Comparison of ENCODE assay signal across 20 cellular contexts in genomic region chr11:116189378-116190170, GRCh38.
DNase-seq lines count a peak whose midpoint lies in the region; ATAC-seq, FAIRE-seq and TF ChIP-seq lines count a peak whose summit lies in the region.
"Had no signal": no experiment of that assay in that cellular context is flagged by ENCODE, and none has a peak within 500 bp of the region (broad histone marks: within the 10 kb centered on the region; RNA-seq: fewer than 3 reads in every experiment).

No MANE protein-coding gene starts in this region.

- H3K4me1 Mint-ChIP-seq in nephron, result peaks cover 33% of the 10 kb centered on the region

- no peaks in the 10 kb centered on the region for H3K79me1 ChIP-seq in H1 (ENCODE audit: low read depth, low read length)

- no peaks in the 10 kb centered on the region for H3K36me3 ChIP-seq in H1 (ENCODE audit: control insufficient read depth in 2 of 4, insufficient read depth in 4 of 4, low read length in 3 of 4)
- H3K36me3 ChIP-seq in SK-N-SH (replicated peaks in 1 of 2; ENCODE audit: control insufficient read depth in 1 of 2, insufficient read depth in 2 of 2, low read length in 1 of 2), result no peaks in the 10 kb centered on the region

- peak overlapping the region; percentile 81; the same call in 1 of the 2 replicates for H3K18ac ChIP-seq in H1 (ENCODE audit: extremely low read depth, low read length)

- POLR2A ChIA-PET in H1 (lab: Charles Lee; ENCODE audit: partially characterized antibody), result interaction anchor here (0.9 to 1.7 kb wide), 2 partner anchors 9 to 22 kb away, joined by 3 to 4 read pairs; no protein-coding TSS in a partner anchor
- POLR2A ChIA-PET in SK-N-SH (lab: Yijun Ruan, JAX), result no interaction called here

- peak overlapping the region; percentile 27; the same call in 1 of the 2 replicates for H2BK5ac ChIP-seq in H1 (ENCODE audit: low read depth, low read length)

- H3K4me1 ChIP-seq in H1 (replicated peaks in 1 of 4; ENCODE audit: control insufficient read depth in 3 of 4, insufficient read depth in 4 of 4, low read length in 3 of 4), result peaks cover 3 to 14% (median 11%) of the 10 kb centered on the region in 4 experiments; a peak in 6 of 7 replicates
- H3K4me1 ChIP-seq in SK-N-SH (ENCODE audit: control insufficient read depth in 1 of 2, insufficient read depth in 2 of 2, low read depth in 1 of 2, low read length in 1 of 2), result peaks cover 4 to 32% of the 10 kb centered on the region in 2 experiments; a peak in 3 of 4 replicates

- ATAC-seq in Right ventricle myocardium inferior, result no peak
- ATAC-seq: K562, Panc1 had no signal

- H3K27me3 Mint-ChIP-seq in nephron (ENCODE audit: low read depth), result peaks cover 3% of the 10 kb centered on the region

- H3K27ac Mint-ChIP-seq in nephron, result peak overlapping the region; percentile 81 to 84 (median 83)

- peak overlapping the region; percentile 75; the same call in 1 of the 2 replicates for H2AK5ac ChIP-seq in H1 (ENCODE audit: low read depth, low read length)

- no peak overlapping the region for H3K14ac ChIP-seq in H1 (ENCODE audit: insufficient read length)

- H3K4ac ChIP-seq in H1 (replicated peaks; ENCODE audit: insufficient read length, low read depth, low read length), result no peak overlapping the region

- TF ChIP-seq POLR2A in H1 (IDR thresholded peaks at IDR 0.05; ENCODE audit: control extremely low read depth in 1 of 2, low read depth in 2 of 2, low read length in 2 of 2), result no peak

- H2AFZ ChIP-seq in H1 (ENCODE audit: low read length) (no peak overlapping the region), SK-N-SH (ENCODE audit: low read depth) (no peak overlapping the region)

- no peak for FAIRE-seq in H1 (lab: Jason Lieb, UNC)
- FAIRE-seq: H54, K562 had no signal

- peak in 1 of 3 experiments; percentile 30; a peak in 1 of 4 replicates for TF ChIP-seq CTCF in H1 (IDR thresholded peaks at IDR 0.05; ENCODE audit: control extremely low read depth in 1 of 3, insufficient read depth in 1 of 3, low read depth in 1 of 3, low read length in 3 of 3)
- peak in 1 of 3 experiments; percentile 14 for TF ChIP-seq CTCF in nephron (IDR thresholded peaks at IDR 0.05; ENCODE audit: unreplicated experiment in 3 of 3)
- no peak for TF ChIP-seq CTCF in SK-N-SH (IDR thresholded peaks at IDR 0.05)

- H3K36me3 Mint-ChIP-seq in nephron (ENCODE audit: low read depth), result no peaks in the 10 kb centered on the region

- no peak overlapping the region for H3K27ac ChIP-seq in H1 (ENCODE audit: low read depth, low read length)
- no peak overlapping the region; a peak in 1 of 4 replicates for H3K27ac ChIP-seq in SK-N-SH (ENCODE audit: low read depth in 2 of 2, low read length in 1 of 2)
- H3K27ac ChIP-seq: HL-60 had no signal

- no peak overlapping the region for H2BK15ac ChIP-seq in H1 (ENCODE audit: low read length)

- H3K4me3 Mint-ChIP-seq in nephron, result peak overlapping the region; percentile 12 to 41 (median 35)

- no peak overlapping the region for H4K8ac ChIP-seq in H1 (ENCODE audit: extremely low read depth, insufficient read depth, low read length)

- H4K5ac ChIP-seq in H1 (ENCODE audit: insufficient read length, low read depth, low read length), result no peak overlapping the region

- H2BK20ac ChIP-seq in H1 (ENCODE audit: low read length), result 0 out of 2 replicates have a peak overlapping the region, but pooled peaks have one; percentile 52

- no peak overlapping the region for H3K56ac ChIP-seq in H1 (replicated peaks; ENCODE audit: insufficient read length, low read depth, low read length)

- intact Hi-C loops in cardiac septum (cut with DNase I), result no loop called here
- intact Hi-C loops in Right ventricle myocardium inferior (cut with DNase I), result no loop called here

- H3K4me3 ChIP-seq in H1 (ENCODE audit: extremely low read depth in 1 of 4, insufficient read depth in 2 of 4, low read depth in 3 of 4, low read length in 4 of 4), result no peak overlapping the region
- no peak overlapping the region for H3K4me3 ChIP-seq in SK-N-SH (ENCODE audit: low read depth in 2 of 2, low read length in 1 of 2)
- H3K4me3 ChIP-seq: K562 had no signal

- H3K79me2 ChIP-seq in H1 (ENCODE audit: control insufficient read depth in 1 of 2, insufficient read depth in 2 of 2, low read length in 2 of 2), result no peaks in the 10 kb centered on the region
- H3K79me2 ChIP-seq in SK-N-SH (ENCODE audit: insufficient read depth), result no peaks in the 10 kb centered on the region

- DNase-seq in cardiac septum (ENCODE audit: low spot score) (peak; percentile 69), Right ventricle myocardium inferior (ENCODE audit: missing footprints) (no peak), H1 (ENCODE audit: low read depth in 1 of 2, low spot score in 2 of 2) (no peak), NCI-H1048 (lab: John Stamatoyannopoulos, UW) (no peak), SK-N-SH (no peak), AG08396 (ENCODE audit: low spot score) (no peak)
- DNase-seq in effector CD4-positive, alpha-beta T cell, result no peak
- DNase-seq: COR-L47, DMS153, EL, NCI-H146, NCI-H2107, NCI-H446, NCI-H748 treated with DMSO at 0.1 percent for 48 hours, Right ventricle myocardium superior had no signal

- peaks cover 8% of the 10 kb centered on the region for H3K23me2 ChIP-seq in H1 (ENCODE audit: low read depth, low read length)

- H4K20me1 ChIP-seq in H1 (replicated peaks in 1 of 2; ENCODE audit: control insufficient read depth in 1 of 2, insufficient read depth in 2 of 2, low read length in 2 of 2) (peaks cover 0 to 9% of the 10 kb centered on the region in 2 experiments), SK-N-SH (ENCODE audit: insufficient read depth) (no peaks in the 10 kb centered on the region)

- H3K9ac ChIP-seq in H1 (replicated peaks in 1 of 4; ENCODE audit: extremely low read depth in 1 of 4, low read depth in 3 of 4, low read length in 3 of 4) (no peak overlapping the region), SK-N-SH (no peak overlapping the region)

- H3K4me2 ChIP-seq in H1 (ENCODE audit: insufficient read depth in 1 of 2, low read depth in 2 of 2, low read length in 2 of 2), result peak overlapping the region in 1 of 2 experiments; percentile 13; a peak in 1 of 4 replicates
- no peak overlapping the region for H3K4me2 ChIP-seq in SK-N-SH

- peaks cover 0 to 10% (median 3%) of the 10 kb centered on the region in 4 experiments; a peak in 4 of 7 replicates for H3K27me3 ChIP-seq in H1 (replicated peaks in 1 of 4; ENCODE audit: control insufficient read depth in 3 of 4, extremely low read depth in 1 of 4, insufficient read depth in 3 of 4, low read length in 3 of 4)
- no peaks in the 10 kb centered on the region for H3K27me3 ChIP-seq in SK-N-SH (ENCODE audit: insufficient read depth)

- H4K91ac ChIP-seq in H1 (replicated peaks; ENCODE audit: insufficient read length, low read length), result peak overlapping the region; percentile 8

- no peaks in the 10 kb centered on the region for H3K9me2 ChIP-seq in SK-N-SH

- peak overlapping the region; percentile 80; the same call in 1 of the 2 replicates for H2BK12ac ChIP-seq in H1 (ENCODE audit: low read depth, low read length)

- TF ChIP-seq EP300 in H1 (IDR thresholded peaks at IDR 0.05; ENCODE audit: borderline replicate concordance in 1 of 2, low read depth in 2 of 2, low read length in 2 of 2) (no peak), SK-N-SH (IDR thresholded peaks at IDR 0.05; ENCODE audit: borderline replicate concordance in 1 of 2, low read depth in 1 of 2, low read length in 1 of 2) (no peak)

- TF ChIP-seq RAD21 in H1 (IDR thresholded peaks at IDR 0.05 in 1 of 2, conservative IDR thresholded peaks at IDR 0.05 in 1 of 2; ENCODE audit: low read depth in 2 of 2, low read length in 2 of 2) (peak; percentile 13 to 26; a peak in 2 of 4 replicates), SK-N-SH (IDR thresholded peaks at IDR 0.05; ENCODE audit: low read length) (no peak)

- CTCF ChIA-PET in H1 (lab: Charles Lee; ENCODE audit: partially characterized antibody), result interaction anchor here (0.6 to 5.6 kb wide), 12 partner anchors 8 to 92 kb away, joined by 3 to 45 read pairs (median 3); no protein-coding TSS in a partner anchor
- CTCF ChIA-PET in SK-N-SH (lab: Yijun Ruan, JAX), result interaction anchor here (0.7 to 2.0 kb wide), 4 partner anchors 9 to 502 kb away, joined by 3 to 7 read pairs (median 4); no protein-coding TSS in a partner anchor

- WGBS in H1 (ENCODE audit: extremely low coverage in 1 of 2, insufficient coverage in 1 of 2, insufficient read length in 1 of 2, insufficient replicate concordance in 2 of 2, low coverage in 1 of 2, low lambda C conversion rate in 2 of 2, missing lambda C conversion rate in 1 of 2), 2 experiments, result 49% methylated on average over 10 of the region's 10 CpGs; no CpG with 5 or more reads in 1 of the 2 experiments
- WGBS in SK-N-SH (ENCODE audit: low lambda C conversion rate), result 56% methylated on average over 10 of the region's 10 CpGs

- H3K9me3 Mint-ChIP-seq in nephron, result no peaks in the 10 kb centered on the region

- H2BK120ac ChIP-seq in H1 (replicated peaks; ENCODE audit: low read depth, low read length), result no peak overlapping the region

- H3F3A ChIP-seq in SK-N-SH (replicated peaks; ENCODE audit: insufficient read depth), result no peaks in the 10 kb centered on the region

- no peak overlapping the region for H3K23ac ChIP-seq in H1 (ENCODE audit: insufficient read length)

- H3K9me3 ChIP-seq in H1 (ENCODE audit: insufficient read depth in 2 of 2, low read depth in 1 of 2, low read length in 1 of 2) (no peaks in the 10 kb centered on the region), SK-N-SH (no peaks in the 10 kb centered on the region)

TF ChIP-seq in H1, 55 proteins besides CTCF, POLR2A, EP300 and RAD21:
- TF ChIP-seq SP2 (IDR thresholded peaks at IDR 0.05; ENCODE audit: low read length) (no peak), YY1 (IDR thresholded peaks at IDR 0.05; ENCODE audit: low read depth, low read length) (0 out of 2 replicates have a peak, but pooled peaks have one; percentile 11)

TF ChIP-seq in SK-N-SH, 30 proteins besides CTCF, POLR2A, EP300 and RAD21 (continues in another document):
- TF ChIP-seq SIN3A (IDR thresholded peaks at IDR 0.05; ENCODE audit: borderline replicate concordance, low read depth, low read length) (no peak), ZBTB33 (IDR thresholded peaks at IDR 0.05; ENCODE audit: borderline replicate concordance, low read depth) (no peak), SMC3 (IDR thresholded peaks at IDR 0.05; ENCODE audit: low read depth, low read length) (no peak), MXI1 (IDR thresholded peaks at IDR 0.05; ENCODE audit: low read depth, low read length) (no peak)
